10 cellular contexts compared by ENCODE assay signal in the genomic region with DNA sequence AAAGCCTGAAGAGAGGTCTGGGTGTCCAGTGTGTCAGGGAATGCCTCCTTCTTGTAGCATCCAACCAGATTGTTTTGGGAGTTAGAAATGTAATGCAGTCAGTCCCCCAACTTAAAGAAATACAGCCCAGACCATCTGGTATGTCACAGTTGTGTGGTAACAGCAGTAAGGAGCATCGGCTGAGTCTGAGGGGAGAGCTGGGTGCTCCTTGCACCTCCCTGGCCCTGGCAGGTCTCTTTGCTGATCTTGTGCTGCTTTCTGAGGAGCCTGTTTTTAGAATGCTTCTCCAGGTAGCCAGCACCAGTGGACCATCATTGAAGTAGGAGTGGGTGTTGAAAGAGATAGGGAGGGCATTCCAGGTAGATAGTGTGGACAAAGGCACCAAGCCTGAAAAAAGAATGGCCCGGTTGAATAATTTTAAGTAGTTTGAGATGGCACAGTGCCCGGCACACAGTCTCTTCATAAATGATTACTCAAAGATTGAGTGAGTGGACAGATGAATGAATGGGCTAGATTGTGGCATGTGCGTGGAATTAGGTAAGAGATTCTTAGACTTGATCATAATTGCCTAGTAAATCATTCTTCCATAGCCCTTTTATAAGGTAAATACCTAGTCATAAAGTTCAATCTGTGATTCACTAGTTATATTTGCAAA. TPM values are rescaled to one million over a fixed set of nuclear protein-coding genes. Genes with fewer than 3 reads are reported as not detected.
A peak's percentile ranks its signal among the peaks of the same experiment; 100 is the strongest.
DNase-seq lines count a peak whose midpoint lies in the region; ATAC-seq and TF ChIP-seq lines count a peak whose summit lies in the region.
"Had no signal": no experiment of that assay in that cellular context is flagged by ENCODE, and none has a peak within 500 bp of the region (broad histone marks: within the 10 kb centered on the region; RNA-seq: fewer than 3 reads in every experiment).

No MANE protein-coding gene starts in this region.

- no peak overlapping the region for H3K4me3 ChIP-seq in epithelial cell of esophagus (ENCODE audit: low read length)

- DNase-seq in EL, result peak; percentile 40
- DNase-seq in NCI-H2029 treated with DMSO at 0.1 percent for 48 hours (lab: John Stamatoyannopoulos, UW), result peak; percentile 72
- DNase-seq in epithelial cell of esophagus (ENCODE audit: low read depth), result peak; percentile 60
- DNase-seq in renal cortical epithelial cell (ENCODE audit: low read depth), result peak; percentile 98
- no peak for DNase-seq in GM20000 (ENCODE audit: low spot score)
- DNase-seq: activated CD8-positive, alpha-beta memory T cell treated with anti-CD3 and anti-CD28 coated beads, Interleukin-2, amount 50 U/mL, for 4 hours; left cardiac atrium; T-helper 2 cell had no signal

- no peak for TF ChIP-seq CTCF in epithelial cell of esophagus (IDR thresholded peaks at IDR 0.05; ENCODE audit: insufficient read depth, low read depth, low read length, missing control alignments)
- no peak for TF ChIP-seq CTCF in GM20000 (IDR thresholded peaks at IDR 0.05; ENCODE audit: extremely low read depth, missing control alignments)

- no peak for ATAC-seq in GM21786 (IDR thresholded peaks at IDR 0.05; ENCODE audit: unreplicated experiment)
- no peak for ATAC-seq in GM21576 (IDR thresholded peaks at IDR 0.05; ENCODE audit: unreplicated experiment)
- ATAC-seq: left cardiac atrium had no signal

RNA-seq across cellular contexts. Expression of a gene that starts 46.5 kb away (rescaled TPM):
- total RNA-seq in renal cortical epithelial cell, result 241 and 266 TPM in 2 replicates
